ENCODE assay signal across 8 cellular contexts in genomic region chr2:156331572-156332451, GRCh38. TPM values are rescaled to one million over a fixed set of nuclear protein-coding genes. Genes with fewer than 3 reads are reported as not detected.
DNase-seq lines count a peak whose midpoint lies in the region; ATAC-seq and TF ChIP-seq lines count a peak whose summit lies in the region.

No MANE protein-coding gene starts in this region.

- TSS peak; percentile 55 for BruUV-seq in Calu3 (replicated peaks; lab: Mats Ljungman, UMichigan)

- H3K4me3 Mint-ChIP-seq in Calu3 (ENCODE audit: low read depth, unreplicated experiment): peak overlapping the region; percentile 92

- ATAC-seq in heart left ventricle: peak in 3 of 4 donors; percentile 10 to 17 (median 11)
- ATAC-seq in HG03520 (IDR thresholded peaks at IDR 0.05; ENCODE audit: unreplicated experiment): no peak

- TF ChIP-seq EP300 in ovary (IDR thresholded peaks at IDR 0.05): no peak

- peaks cover 0 to 16% of the 10 kb centered on the region in 2 donors for H3K4me1 ChIP-seq in adrenal gland (replicated peaks in 1 of 2)
- H3K4me1 ChIP-seq in heart left ventricle: peaks cover 0 to 34% (median 7%) of the 10 kb centered on the region in 12 donors
- H3K4me1 ChIP-seq in ovary (ENCODE audit: insufficient read depth): peaks cover 7% of the 10 kb centered on the region

- TF ChIP-seq CTCF in Calu3 (IDR thresholded peaks at IDR 0.05; ENCODE audit: unreplicated experiment) (no peak), adrenal gland (IDR thresholded peaks at IDR 0.05) (no peak), heart left ventricle (IDR thresholded peaks at IDR 0.05) (no peak), ovary (IDR thresholded peaks at IDR 0.05) (no peak)

- no peak for TF ChIP-seq POLR2A in adrenal gland (IDR thresholded peaks at IDR 0.05)
- TF ChIP-seq POLR2A in heart left ventricle (IDR thresholded peaks at IDR 0.05): no peak
- TF ChIP-seq POLR2A in ovary (IDR thresholded peaks at IDR 0.05): peak; percentile 37

- H3K27ac ChIP-seq in adrenal gland (peak overlapping the region; percentile 86 to 100 (median 99)), heart left ventricle (peak overlapping the region; percentile 97 to 100 (median 99)), ovary (peak overlapping the region; percentile 30 to 100)

- H3K36me3 ChIP-seq in adrenal gland (replicated peaks in 1 of 2): peaks cover 0 to 16% of the 10 kb centered on the region in 2 donors
- H3K36me3 ChIP-seq in heart left ventricle: peaks cover 0 to 5% (median 0%) of the 10 kb centered on the region in 9 donors
- no peaks in the 10 kb centered on the region for H3K36me3 ChIP-seq in ovary

- no peaks in the 10 kb centered on the region for H3K9me3 Mint-ChIP-seq in Calu3 (ENCODE audit: low read depth, unreplicated experiment)

- peaks cover 9% of the 10 kb centered on the region for H3K4me1 Mint-ChIP-seq in Calu3 (ENCODE audit: low read depth, unreplicated experiment)

- H3K36me3 Mint-ChIP-seq in Calu3 (ENCODE audit: insufficient read depth, unreplicated experiment): peaks cover 83% of the 10 kb centered on the region

- intact Hi-C loops in Calu3 (cut with micrococcal nuclease; ENCODE audit: unreplicated experiment): loop anchor here (1.0 to 10.0 kb wide), 7 partner anchors 9 to 923 kb away; partner anchors contain the start of gene GALNT5
- intact Hi-C loops in adrenal gland (cut with DNase I): no loop called here
- intact Hi-C loops in heart left ventricle (cut with DNase I): loop anchor here in 6 of 10 donors (2.0 to 10.0 kb wide), 7 partner anchors 70 to 563 kb away; partner anchors contain the start of gene GPD2 (in 2 of the 6)
- intact Hi-C loops in ovary (cut with DNase I): loop anchor here in 3 of 4 donors (2.0 to 10.0 kb wide), 3 partner anchors 69 to 105 kb away; partner anchors contain the start of gene GPD2 (in 3 of the 3)

- peak overlapping the region; percentile 97 for H3K27ac Mint-ChIP-seq in Calu3 (ENCODE audit: unreplicated experiment)

- 1 to 2% (median 1%) methylated on average over 15 to 26 of the region's 26 CpGs for WGBS in adrenal gland, 4 donors
- 2 to 3% (median 2%) methylated on average over 26 of the region's 26 CpGs for WGBS in heart left ventricle, 4 donors
- 1 to 2% (median 2%) methylated on average over 26 of the region's 26 CpGs for WGBS in ovary, 3 donors

- H3K27me3 ChIP-seq in adrenal gland: no peaks in the 10 kb centered on the region
- H3K27me3 ChIP-seq in heart left ventricle: peaks cover 0 to 36% (median 17%) of the 10 kb centered on the region in 9 donors
- no peaks in the 10 kb centered on the region for H3K27me3 ChIP-seq in ovary

- H3K27me3 Mint-ChIP-seq in Calu3 (ENCODE audit: unreplicated experiment): no peaks in the 10 kb centered on the region

- H3K4me3 ChIP-seq in adrenal gland (peak overlapping the region; percentile 31 to 76 (median 56)), heart left ventricle (peak overlapping the region; percentile 44 to 87 (median 80)), ovary (peak overlapping the region; percentile 76)

- peak; percentile 53 for DNase-seq in Calu3
- DNase-seq in HCEC 1CT: peak; percentile 62
- peak; percentile 69 for DNase-seq in NOMO-1 treated with dmso at 0.1 percent for 144 hours (lab: John Stamatoyannopoulos, UW; ENCODE audit: unreplicated experiment)
- DNase-seq in adrenal gland: peak; percentile 66 to 89 (median 80)
- peak; percentile 67 to 80 (median 69) for DNase-seq in heart left ventricle
- DNase-seq in ovary: peak; percentile 49 to 83 (median 70)
- DNase-seq in middle frontal gyrus (ENCODE audit: extremely low spot score, low spot score): no peak

- H3K9me3 ChIP-seq in adrenal gland (replicated peaks in 1 of 3): no peaks in the 10 kb centered on the region
- no peaks in the 10 kb centered on the region for H3K9me3 ChIP-seq in heart left ventricle
- no peaks in the 10 kb centered on the region for H3K9me3 ChIP-seq in ovary

- CTCF ChIA-PET in Calu3 (lab: Charles Lee): interaction anchor here (0.6 kb wide), 2 partner anchors 610 to 852 kb away, joined by 4 to 10 read pairs; no protein-coding TSS in a partner anchor

RNA-seq across cellular contexts. Expression of gene NR4A2, which starts 0.7 kb away (rescaled TPM):
- 4.9 and 6.2 TPM in 2 replicates for total RNA-seq in Calu3 (2022)
- total RNA-seq in adrenal gland: 10 to 100 TPM in 4 of 8 donors, 1 to 10 TPM in 4; 2.5 to 76.6 (median 13.0) TPM
- polyA plus RNA-seq in adrenal gland: 10 to 100 TPM in 2 of 3 donors, 1 to 10 TPM in 1; 5.2 to 14.1 (median 10.1) TPM
- total RNA-seq in heart left ventricle: 10 to 100 TPM in 1 of 9 donors, 1 to 10 TPM in 5, under 1 TPM in 3; 0.63 to 14.2 (median 1.1) TPM
- polyA plus RNA-seq in heart left ventricle: 1 to 10 TPM; 1.6 to 4.0 TPM
- total RNA-seq in ovary: 100 to 1,000 TPM in 2 of 7 donors, 10 to 100 TPM in 5; 12.2 to 259 (median 45.9) TPM
- polyA plus RNA-seq in ovary: 1 to 10 TPM; 4.4 to 8.0 TPM

Comparison
In these comparisons a context has a peak if more than half of its experiments do, and no peak if none do; other contexts are left out.
1. intact Hi-C loops: an anchor here in Calu3 (1.0 to 10.0 kb wide), heart left ventricle (2.0 to 10.0 kb wide) and ovary (2.0 to 10.0 kb wide); none called in adrenal gland.